8 cellular contexts compared by ENCODE assay signal in genomic region chr1:149260284-149260683, GRCh38.
DNase-seq lines count a peak whose midpoint lies in the region; ATAC-seq, FAIRE-seq and TF ChIP-seq lines count a peak whose summit lies in the region.
"Not testable (repeated sequence)": the region's sequence is repeated elsewhere in the genome, so short reads cannot be mapped to it uniquely, and the experiment has no call there.

No MANE protein-coding gene starts in this region.

- H4K20me1 ChIP-seq in HCT116 (ENCODE audit: insufficient read depth); HepG2 (ENCODE audit: insufficient read depth, low read length): not testable (repeated sequence)

- H3K4me2 ChIP-seq in HCT116 (ENCODE audit: low read length); HepG2 (ENCODE audit: low read depth, low read length): not testable (repeated sequence)

- POLR2A ChIA-PET in HCT116 (lab: Charles Lee); HepG2 (lab: Yijun Ruan, JAX): not testable (repeated sequence)

- in situ Hi-C loops in HepG2 (cut with HindIII; ENCODE audit: extremely low pct_ligation_motif_present, low pct_unique_long_range_greater_than_20kb), result not testable (repeated sequence)

- not testable (repeated sequence) for H3K27ac Mint-ChIP-seq in endodermal cell

- not testable (repeated sequence) for H3K27me3 Mint-ChIP-seq in endodermal cell (ENCODE audit: insufficient read depth)

- H3K4me1 ChIP-seq in HCT116 (ENCODE audit: control insufficient read depth in 1 of 2, insufficient read depth in 2 of 2, low read length in 2 of 2); endodermal cell (ENCODE audit: control insufficient read depth, insufficient read depth, low read length); heart left ventricle; HepG2 (ENCODE audit: insufficient read depth, low read length); psoas muscle; aorta (ENCODE audit: control insufficient read depth in 1 of 2, insufficient read depth in 2 of 2, low read length in 2 of 2): not testable (repeated sequence)

- RAD21 ChIA-PET in HCT116 (lab: Charles Lee; ENCODE audit: low non-redundant PET in 1 of 2, low total read pairs in 2 of 2, uncharacterized antibody in 2 of 2, unreplicated experiment in 2 of 2), result not testable (repeated sequence)

- not testable (repeated sequence) for H3K27ac ChIP-seq in HCT116 (ENCODE audit: low read depth, low read length); endodermal cell (ENCODE audit: low read depth, low read length); heart left ventricle; HepG2 (ENCODE audit: extremely low read length, insufficient read depth, low read length); psoas muscle; aorta (ENCODE audit: low read depth in 1 of 2, low read length in 2 of 2)

- H2AFZ ChIP-seq in HCT116 (ENCODE audit: low read depth, low read length, poor library complexity, severe bottlenecking); HepG2 (ENCODE audit: low read length): not testable (repeated sequence)

- TF ChIP-seq CTCF in HCT116 (IDR thresholded peaks at IDR 0.05 in 2 of 3, conservative IDR thresholded peaks at IDR 0.05 in 1 of 3; ENCODE audit: borderline replicate concordance in 1 of 3, insufficient read depth in 1 of 3, low read depth in 2 of 3, low read length in 2 of 3); heart left ventricle (IDR thresholded peaks at IDR 0.05); HepG2 (CRISPR knock-in tag; IDR thresholded peaks at IDR 0.05); psoas muscle (IDR thresholded peaks at IDR 0.05): not testable (repeated sequence)
- TF ChIP-seq CTCF in endodermal cell (conservative IDR thresholded peaks at IDR 0.05), result peak; percentile 22

- TF ChIP-seq RAD21 in HCT116 (IDR thresholded peaks at IDR 0.05; ENCODE audit: low read depth); HepG2 (CRISPR knock-in tag; IDR thresholded peaks at IDR 0.05): not testable (repeated sequence)

- H3K9me3 Mint-ChIP-seq in endodermal cell, result not testable (repeated sequence)

- H3K79me2 ChIP-seq in HCT116 (ENCODE audit: insufficient read depth, low read length); HepG2 (ENCODE audit: insufficient read depth, low read length): not testable (repeated sequence)

- DNase-seq in HCT116 (ENCODE audit: low read depth, low spot score); endodermal cell; heart left ventricle; HepG2 (ENCODE audit: low spot score); psoas muscle; aorta: not testable (repeated sequence)

- ATAC-seq in HCT116, result peak; percentile 40; the same call in 1 of the 2 replicates
- peak; percentile 80 for ATAC-seq in SK-N-SH treated with all-trans-retinoic acid at 6 μM for 48 hours
- ATAC-seq in heart left ventricle, result peak in 3 of 4 donors; percentile 54 to 72 (median 72)
- ATAC-seq in HepG2, result 0 out of 3 replicates have a peak, but pooled peaks have one; percentile 41
- ATAC-seq in psoas muscle, result peak in 3 of 4 donors; percentile 33 to 69 (median 55)
- ATAC-seq in aorta (ENCODE audit: low FRiP score), result peak; percentile 49

- not testable (repeated sequence) for H3K27me3 ChIP-seq in HCT116 (ENCODE audit: insufficient read depth, low read length); endodermal cell (ENCODE audit: control insufficient read depth, insufficient read depth, low read length, poor library complexity, severe bottlenecking); heart left ventricle; HepG2 (ENCODE audit: control insufficient read depth in 1 of 2, insufficient read depth in 2 of 2, low read length in 2 of 2); psoas muscle (ENCODE audit: insufficient read depth in 3 of 3, low read length in 2 of 3); aorta (ENCODE audit: control insufficient read depth in 1 of 2, insufficient read depth in 2 of 2, low read length in 1 of 2)

- intact Hi-C loops in HCT116 (cut with micrococcal nuclease); heart left ventricle (cut with DNase I); HepG2 (cut with micrococcal nuclease; ENCODE audit: unreplicated experiment); psoas muscle (cut with DNase I); aorta (cut with DNase I): not testable (repeated sequence)

- not testable (repeated sequence) for H3K9ac ChIP-seq in HCT116 (ENCODE audit: low read length); endodermal cell (ENCODE audit: extremely low read depth, low read length, poor library complexity, severe bottlenecking); HepG2 (ENCODE audit: insufficient read depth, low read depth, low read length)

- H3K36me3 ChIP-seq in HCT116 (ENCODE audit: control insufficient read depth in 1 of 2, insufficient read depth in 2 of 2, low read length in 2 of 2); endodermal cell (ENCODE audit: control insufficient read depth, insufficient read depth, low read length); heart left ventricle; HepG2 (replicated peaks in 1 of 2; ENCODE audit: control insufficient read depth in 1 of 2, insufficient read depth in 2 of 2, low read length in 2 of 2); psoas muscle (ENCODE audit: insufficient read depth in 1 of 2, low read depth in 1 of 2); aorta (ENCODE audit: control insufficient read depth in 1 of 2, insufficient read depth in 2 of 2, low read length in 1 of 2): not testable (repeated sequence)

- not testable (repeated sequence) for H3K4me3 Mint-ChIP-seq in endodermal cell

- TF ChIP-seq POLR2A in HCT116 (IDR thresholded peaks at IDR 0.05; ENCODE audit: borderline replicate concordance, extremely low read depth, insufficient read depth, insufficient read length); heart left ventricle (IDR thresholded peaks at IDR 0.05); HepG2 (IDR thresholded peaks at IDR 0.05; ENCODE audit: insufficient read depth in 1 of 2, low read depth in 2 of 2, low read length in 2 of 2): not testable (repeated sequence)

- H3K4me1 Mint-ChIP-seq in endodermal cell, result not testable (repeated sequence)

- CTCF ChIA-PET in HCT116 (lab: Charles Lee); HepG2 (lab: Yijun Ruan, JAX; ENCODE audit: low intra/inter-chr PET ratio, low total read pairs): not testable (repeated sequence)

- peak; percentile 65 for FAIRE-seq in G401.6 (lab: Jason Lieb, UNC)
- FAIRE-seq in HepG2 (lab: Jason Lieb, UNC), result not testable (repeated sequence)

- not testable (repeated sequence) for H3K9me3 ChIP-seq in HCT116 (ENCODE audit: control insufficient read depth in 1 of 2, insufficient read depth in 1 of 2, low read depth in 1 of 2, low read length in 2 of 2); endodermal cell (ENCODE audit: control insufficient read depth, low read length); heart left ventricle; HepG2 (ENCODE audit: low read length); psoas muscle; aorta (ENCODE audit: control insufficient read depth, low read length)

- not testable (repeated sequence) for H3K4me3 ChIP-seq in HCT116 (replicated peaks in 1 of 2; ENCODE audit: low read depth in 1 of 2, low read length in 2 of 2); endodermal cell (ENCODE audit: low read length); heart left ventricle; HepG2 (replicated peaks in 1 of 3; ENCODE audit: insufficient read depth in 1 of 3, low read depth in 2 of 3, low read length in 3 of 3); psoas muscle; aorta (ENCODE audit: low read length in 2 of 2)

- H3K9me2 ChIP-seq in HCT116 (ENCODE audit: insufficient read depth), result not testable (repeated sequence)

- not testable (repeated sequence) for TF ChIP-seq EP300 in HepG2 (IDR thresholded peaks at IDR 0.05; ENCODE audit: low read depth in 2 of 2, low read length in 2 of 2); HepG2 (CRISPR knock-in tag; IDR thresholded peaks at IDR 0.05; ENCODE audit: borderline replicate concordance)

- not testable (repeated sequence) for BruUV-seq in HCT116 (replicated peaks; lab: Mats Ljungman, UMichigan); HepG2 (replicated peaks; lab: Mats Ljungman, UMichigan)

- no CpG with 5 or more reads among the region's 1 CpG for WGBS in endodermal cell (ENCODE audit: insufficient coverage in 1 of 2, insufficient read length in 1 of 2), 2 experiments
- 25% methylated on average over 1 of the region's 1 CpG; no CpG with 5 or more reads in 3 of the 4 donors for WGBS in heart left ventricle, 4 donors
- 14% methylated on average over 1 of the region's 1 CpG for WGBS in HepG2 (ENCODE audit: low lambda C conversion rate)
- WGBS in psoas muscle, 3 donors, result no CpG with 5 or more reads among the region's 1 CpG
- 0% methylated on average over 1 of the region's 1 CpG; no CpG with 5 or more reads in 1 of the 2 donors for WGBS in aorta, 2 donors

- H3K36me3 Mint-ChIP-seq in endodermal cell (ENCODE audit: low read depth), result not testable (repeated sequence)
